In the genomic region with DNA sequence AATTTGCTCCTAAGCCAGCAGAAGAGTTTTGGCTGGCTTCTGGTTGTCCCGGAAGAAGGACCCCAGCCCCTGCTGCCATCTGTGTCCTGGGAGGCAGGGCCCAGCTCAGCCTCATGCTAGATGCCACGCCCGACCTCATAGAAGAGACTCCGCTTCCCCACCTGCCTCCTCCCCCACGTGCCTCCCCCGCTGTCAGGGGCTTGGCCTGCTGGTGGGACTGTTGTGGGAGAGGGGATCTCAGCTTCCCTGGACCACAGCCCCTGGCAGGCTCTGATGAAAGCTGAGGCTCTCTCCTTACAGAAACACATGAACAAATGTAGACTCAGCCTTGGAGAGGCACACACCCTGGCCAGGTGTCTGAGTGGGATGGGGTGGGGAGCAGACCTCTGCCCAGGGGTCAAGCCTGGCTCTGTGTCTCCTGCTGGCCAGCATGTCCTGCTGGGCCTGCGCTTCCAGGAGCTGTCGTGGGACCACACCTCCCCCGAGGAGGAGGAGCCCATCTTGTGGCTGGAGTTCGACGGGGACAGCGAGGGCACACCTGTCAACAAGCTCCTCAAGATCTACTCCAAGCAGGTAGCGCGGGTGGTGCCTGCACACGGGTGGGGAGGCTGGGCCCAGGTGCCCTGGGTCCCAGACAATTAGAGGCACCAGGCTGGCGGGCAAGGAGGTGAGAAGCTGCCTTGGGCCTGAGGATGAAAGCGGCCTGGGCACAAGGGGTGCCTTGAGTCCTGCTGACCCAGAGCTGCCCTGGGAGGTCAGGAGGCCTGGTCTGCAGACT, we compare ENCODE assay signal across 18 cellular contexts. TPM values are rescaled to one million over a fixed set of nuclear protein-coding genes. Genes with fewer than 3 reads are reported as not detected.
A peak's percentile ranks its signal among the peaks of the same experiment; 100 is the strongest.
DNase-seq lines count a peak whose midpoint lies in the region; ATAC-seq and TF ChIP-seq lines count a peak whose summit lies in the region.
"Had no signal": no experiment of that assay in that cellular context is flagged by ENCODE, and none has a peak within 500 bp of the region (broad histone marks: within the 10 kb centered on the region; RNA-seq: fewer than 3 reads in every experiment).

No MANE protein-coding gene starts in this region.

- H3K36me3 Mint-ChIP-seq in activated CD4-positive, alpha-beta memory T cell treated with anti-CD3 and anti-CD28 coated beads for 36 hours, result peaks cover 25% of the 10 kb centered on the region
- peaks cover 54% of the 10 kb centered on the region for H3K36me3 Mint-ChIP-seq in activated CD4-positive, alpha-beta memory T cell treated with anti-CD3 and anti-CD28 coated beads, Interleukin-2, amount 10 ng/mL, durations not matched to agents 7 days and 5 days (ENCODE audit: low read depth)
- H3K36me3 Mint-ChIP-seq in WTC11, result peaks cover 11% of the 10 kb centered on the region
- H3K36me3 Mint-ChIP-seq in stimulated activated effector memory CD8-positive, alpha-beta T cell treated with anti-CD3 and anti-CD28 coated beads, Interleukin-12 subunit alpha, Interleukin-12 subunit beta, amount 100 ng/mL, for 72 hours, result peaks cover 89% of the 10 kb centered on the region

- DNase-seq in activated CD4-positive, alpha-beta memory T cell treated with anti-CD3 and anti-CD28 coated beads for 36 hours, result no peak
- no peak for DNase-seq in activated CD4-positive, alpha-beta memory T cell treated with anti-CD3 and anti-CD28 coated beads, Interleukin-2, amount 10 ng/mL, durations not matched to agents 7 days and 5 days
- DNase-seq in WTC11 (ENCODE audit: low spot score) (no peak), left colon (no peak)
- DNase-seq in stimulated activated effector memory CD8-positive, alpha-beta T cell treated with anti-CD3 and anti-CD28 coated beads, Interleukin-12 subunit alpha, Interleukin-12 subunit beta, amount 100 ng/mL, for 72 hours (ENCODE audit: low spot score in 2 of 2), result no peak
- no peak for DNase-seq in stimulated activated CD4-positive, alpha-beta T cell treated with anti-CD3 and anti-CD28 coated beads, Interleukin-12 subunit alpha, Interleukin-12 subunit beta, amount 100 ng/mL, for 4 hours
- DNase-seq: DMS 273 treated with DMSO at 0.1 percent for 48 hours, GF-D8, GOT3, MG63, NCI-H1092, NCI-H146, NCI-H2081 treated with DMSO at 0.1 percent for 48 hours, NCI-H510A, NCI-H774, Right ventricle myocardium superior had no signal

- POLR2A ChIA-PET in activated CD4-positive, alpha-beta memory T cell treated with anti-CD3 and anti-CD28 coated beads for 36 hours (lab: Charles Lee), result interaction anchor here (0.5 kb wide), 1 partner anchor 67 kb away, joined by 4 read pairs; no protein-coding TSS in a partner anchor
- POLR2A ChIA-PET in activated CD4-positive, alpha-beta memory T cell treated with anti-CD3 and anti-CD28 coated beads, Interleukin-2, amount 10 ng/mL, durations not matched to agents 7 days and 5 days (lab: Charles Lee), result interaction anchor here (1.1 to 1.6 kb wide), 5 partner anchors 13 to 99 kb away, joined by 3 to 5 read pairs (median 3); no protein-coding TSS in a partner anchor
- POLR2A ChIA-PET in WTC11 (lab: Charles Lee), result no interaction called here

- no peaks in the 10 kb centered on the region for H3K4me1 Mint-ChIP-seq in activated CD4-positive, alpha-beta memory T cell treated with anti-CD3 and anti-CD28 coated beads for 36 hours (ENCODE audit: low read depth)
- peaks cover 5% of the 10 kb centered on the region for H3K4me1 Mint-ChIP-seq in activated CD4-positive, alpha-beta memory T cell treated with anti-CD3 and anti-CD28 coated beads, Interleukin-2, amount 10 ng/mL, durations not matched to agents 7 days and 5 days
- H3K4me1 Mint-ChIP-seq in WTC11, result peaks cover 10% of the 10 kb centered on the region
- H3K4me1 Mint-ChIP-seq in stimulated activated effector memory CD8-positive, alpha-beta T cell treated with anti-CD3 and anti-CD28 coated beads, Interleukin-12 subunit alpha, Interleukin-12 subunit beta, amount 100 ng/mL, for 72 hours, result peaks cover 19% of the 10 kb centered on the region

- no peak for ATAC-seq in WTC11
- ATAC-seq in left colon, result peak; percentile 60
- no peak for ATAC-seq in stimulated activated effector memory CD8-positive, alpha-beta T cell treated with anti-CD3 and anti-CD28 coated beads, Interleukin-12 subunit alpha, Interleukin-12 subunit beta, amount 100 ng/mL, for 72 hours
- no peak for ATAC-seq in GM21528 (IDR thresholded peaks at IDR 0.05; ENCODE audit: low FRiP score, unreplicated experiment)
- no peak for ATAC-seq in HG02938 (IDR thresholded peaks at IDR 0.05; ENCODE audit: unreplicated experiment)

- H3K27ac Mint-ChIP-seq in activated CD4-positive, alpha-beta memory T cell treated with anti-CD3 and anti-CD28 coated beads for 36 hours, result peak overlapping the region; percentile 38
- no peak overlapping the region for H3K27ac Mint-ChIP-seq in activated CD4-positive, alpha-beta memory T cell treated with anti-CD3 and anti-CD28 coated beads, Interleukin-2, amount 10 ng/mL, durations not matched to agents 7 days and 5 days
- peak overlapping the region; percentile 41; the same call in 1 of the 2 replicates for H3K27ac Mint-ChIP-seq in WTC11
- H3K27ac Mint-ChIP-seq in stimulated activated effector memory CD8-positive, alpha-beta T cell treated with anti-CD3 and anti-CD28 coated beads, Interleukin-12 subunit alpha, Interleukin-12 subunit beta, amount 100 ng/mL, for 72 hours, result peak overlapping the region; percentile 52

- CTCF ChIA-PET in activated CD4-positive, alpha-beta memory T cell treated with anti-CD3 and anti-CD28 coated beads for 36 hours (lab: Charles Lee), result no interaction called here
- CTCF ChIA-PET in activated CD4-positive, alpha-beta memory T cell treated with anti-CD3 and anti-CD28 coated beads, Interleukin-2, amount 10 ng/mL, durations not matched to agents 7 days and 5 days (lab: Charles Lee), result interaction anchor here (0.6 kb wide), 1 partner anchor 283 kb away, joined by 3 read pairs; the partner anchor contains the start of gene ZNHIT2
- CTCF ChIA-PET in WTC11 (lab: Charles Lee), result interaction anchor here (1.7 to 3.0 kb wide), 2 partner anchors 15 to 69 kb away, joined by 9 to 10 read pairs; no protein-coding TSS in a partner anchor

- H3K9me3 Mint-ChIP-seq in activated CD4-positive, alpha-beta memory T cell treated with anti-CD3 and anti-CD28 coated beads for 36 hours, result no peaks in the 10 kb centered on the region
- no peaks in the 10 kb centered on the region for H3K9me3 Mint-ChIP-seq in activated CD4-positive, alpha-beta memory T cell treated with anti-CD3 and anti-CD28 coated beads, Interleukin-2, amount 10 ng/mL, durations not matched to agents 7 days and 5 days
- no peaks in the 10 kb centered on the region for H3K9me3 Mint-ChIP-seq in WTC11
- no peaks in the 10 kb centered on the region for H3K9me3 Mint-ChIP-seq in stimulated activated effector memory CD8-positive, alpha-beta T cell treated with anti-CD3 and anti-CD28 coated beads, Interleukin-12 subunit alpha, Interleukin-12 subunit beta, amount 100 ng/mL, for 72 hours

- TF ChIP-seq CTCF in WTC11 (IDR thresholded peaks at IDR 0.05), result no peak

- intact Hi-C loops in activated CD4-positive, alpha-beta memory T cell treated with anti-CD3 and anti-CD28 coated beads for 36 hours (cut with micrococcal nuclease), result no loop called here
- intact Hi-C loops in left colon (cut with DNase I, micrococcal nuclease), result no loop called here

- no peak overlapping the region for H3K4me3 Mint-ChIP-seq in activated CD4-positive, alpha-beta memory T cell treated with anti-CD3 and anti-CD28 coated beads for 36 hours
- H3K4me3 Mint-ChIP-seq in activated CD4-positive, alpha-beta memory T cell treated with anti-CD3 and anti-CD28 coated beads, Interleukin-2, amount 10 ng/mL, durations not matched to agents 7 days and 5 days, result no peak overlapping the region
- H3K4me3 Mint-ChIP-seq in WTC11, result no peak overlapping the region
- no peak overlapping the region for H3K4me3 Mint-ChIP-seq in stimulated activated effector memory CD8-positive, alpha-beta T cell treated with anti-CD3 and anti-CD28 coated beads, Interleukin-12 subunit alpha, Interleukin-12 subunit beta, amount 100 ng/mL, for 72 hours

- H3K27me3 Mint-ChIP-seq in activated CD4-positive, alpha-beta memory T cell treated with anti-CD3 and anti-CD28 coated beads for 36 hours, result no peaks in the 10 kb centered on the region
- no peaks in the 10 kb centered on the region for H3K27me3 Mint-ChIP-seq in activated CD4-positive, alpha-beta memory T cell treated with anti-CD3 and anti-CD28 coated beads, Interleukin-2, amount 10 ng/mL, durations not matched to agents 7 days and 5 days
- H3K27me3 Mint-ChIP-seq in WTC11 (ENCODE audit: low read depth), result no peaks in the 10 kb centered on the region

TF ChIP-seq in WTC11, 78 proteins besides CTCF, POLR2A, EP300 and RAD21:
- TF ChIP-seq NFE2L1 (CRISPR knock-in tag; IDR thresholded peaks at IDR 0.05), result no peak
- no peak for TF ChIP-seq GABPB1 (CRISPR knock-in tag; IDR thresholded peaks at IDR 0.05)
- TF ChIP-seq ZNF317 (CRISPR knock-in tag; IDR thresholded peaks at IDR 0.05; ENCODE audit: borderline replicate concordance, low read depth), result no peak
- TF ChIP-seq ETV6 (CRISPR knock-in tag; IDR thresholded peaks at IDR 0.05), result no peak

RNA-seq across cellular contexts. Expression of gene FRMD8, which starts 14.0 kb away (rescaled TPM):
- 10 to 100 TPM; 34.7 to 37.9 TPM for total RNA-seq in activated CD4-positive, alpha-beta memory T cell treated with anti-CD3 and anti-CD28 coated beads for 36 hours
- 10 to 100 TPM; 53.9 to 61.3 TPM for total RNA-seq in activated CD4-positive, alpha-beta memory T cell treated with anti-CD3 and anti-CD28 coated beads, Interleukin-2, amount 10 ng/mL, durations not matched to agents 7 days and 5 days
- total RNA-seq in WTC11 (2021), result 21.5 to 23.7 TPM (median 22.9 TPM) in 3 replicates
- 10 to 100 TPM; 38.1 to 42.2 TPM for total RNA-seq in left colon

RNA-seq across cellular contexts. Expression of gene SLC25A45, which starts 18.0 kb away (rescaled TPM):
- 10 to 100 TPM; 14.4 to 16.1 TPM for total RNA-seq in activated CD4-positive, alpha-beta memory T cell treated with anti-CD3 and anti-CD28 coated beads for 36 hours
- total RNA-seq in activated CD4-positive, alpha-beta memory T cell treated with anti-CD3 and anti-CD28 coated beads, Interleukin-2, amount 10 ng/mL, durations not matched to agents 7 days and 5 days, result 10 to 100 TPM; 19.4 to 19.8 TPM
- total RNA-seq in WTC11 (2021) (1.5 to 2.5 TPM (median 1.7 TPM) in 3 replicates), left colon (1 to 10 TPM; 5.8 to 8.4 TPM)

RNA-seq across cellular contexts. Expression of gene NEAT1, which starts 22.1 kb away (rescaled TPM):
- 100 to 1,000 TPM; 593 to 683 TPM for total RNA-seq in activated CD4-positive, alpha-beta memory T cell treated with anti-CD3 and anti-CD28 coated beads for 36 hours
- 1,000 to 10,000 TPM; 1,222 to 1,245 TPM for total RNA-seq in activated CD4-positive, alpha-beta memory T cell treated with anti-CD3 and anti-CD28 coated beads, Interleukin-2, amount 10 ng/mL, durations not matched to agents 7 days and 5 days
- total RNA-seq in WTC11 (2021), result 28.7 to 38.1 TPM (median 31.7 TPM) in 3 replicates
- total RNA-seq in left colon, result 1,000 to 10,000 TPM in 1 of 2 donors, 100 to 1,000 TPM in 1; 818 to 1,135 TPM

RNA-seq across cellular contexts. Expression of gene TIGD3, which starts 45.9 kb away (rescaled TPM):
- total RNA-seq in activated CD4-positive, alpha-beta memory T cell treated with anti-CD3 and anti-CD28 coated beads for 36 hours, result under 1 TPM; 0.73 to 1.00 TPM
- under 1 TPM; 0.58 to 0.88 TPM for total RNA-seq in activated CD4-positive, alpha-beta memory T cell treated with anti-CD3 and anti-CD28 coated beads, Interleukin-2, amount 10 ng/mL, durations not matched to agents 7 days and 5 days
- total RNA-seq in WTC11 (2021), result 1.9 to 2.3 TPM (median 2.1 TPM) in 3 replicates
- under 1 TPM; 0.20 to 0.61 TPM for total RNA-seq in left colon

Comparison
In these comparisons a context has a peak if more than half of its experiments do, and no peak if none do; other contexts are left out.
1. RNA of gene NEAT1, which starts 22.1 kb away (total RNA-seq): 1,222 to 1,245 TPM in activated CD4-positive, alpha-beta memory T cell treated with anti-CD3 and anti-CD28 coated beads, Interleukin-2, amount 10 ng/mL, durations not matched to agents 7 days and 5 days, 818 to 1,135 TPM in left colon and 593 to 683 TPM in activated CD4-positive, alpha-beta memory T cell treated with anti-CD3 and anti-CD28 coated beads for 36 hours; 28.7 to 38.1 TPM in WTC11; every median in the first group is over 10 times any median in the second.